Comparison of ENCODE assay signal across 9 cellular contexts in the genomic region with DNA sequence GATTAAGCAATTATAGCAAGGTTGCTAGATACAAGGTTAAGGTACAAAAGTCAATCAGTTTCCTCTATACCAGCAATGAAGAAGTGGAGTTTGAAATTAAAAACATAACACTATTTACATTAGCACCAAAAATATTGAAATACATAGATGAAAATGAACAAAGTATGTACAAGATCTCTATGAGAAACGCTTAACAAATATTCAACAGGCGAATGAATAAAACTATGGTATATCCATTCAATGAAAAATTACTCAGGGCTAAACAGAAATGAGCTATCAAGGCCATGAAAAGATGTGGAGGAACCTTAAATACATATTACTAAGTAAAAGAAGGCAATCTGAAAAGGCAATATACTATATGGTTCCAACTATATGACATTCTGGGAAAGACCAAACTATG.
"Had no signal": no experiment of that assay in that cellular context is flagged by ENCODE, and none has a peak within 500 bp of the region (broad histone marks: within the 10 kb centered on the region; RNA-seq: fewer than 3 reads in every experiment).

No MANE protein-coding gene starts in this region.

- H3K27ac Mint-ChIP-seq: GM23338, H9, HFFc6 had no signal

- H3K4me2 ChIP-seq: GM23338 had no signal

- H2AFZ ChIP-seq: GM23248, GM23338 had no signal

- H3K27ac ChIP-seq: GM23248 had no signal

- H3K9me3 Mint-ChIP-seq: GM23338, HFFc6 had no signal

- H3K9me3 ChIP-seq: HAP-1 had no signal

- H3K4me1 ChIP-seq: HAP-1 had no signal

- H3K9ac ChIP-seq: GM23248 had no signal

- H3K36me3 ChIP-seq: HAP-1 had no signal

- H3K4me3 ChIP-seq: GM23248, GM23338, HAP-1 had no signal

- DNase-seq: GM23248, GOT3, H7, H9, HCEC 1CT, HFFc6 had no signal

- ATAC-seq: GM23338, HCT116 had no signal

- H3K4me3 Mint-ChIP-seq: GM23338, H9, HFFc6 had no signal
